17 cellular contexts compared by ENCODE assay signal in genomic region chr4:48360966-48361470, GRCh38. TPM values are rescaled to one million over a fixed set of nuclear protein-coding genes. Genes with fewer than 3 reads are reported as not detected.
A peak's percentile ranks its signal among the peaks of the same experiment; 100 is the strongest.
DNase-seq lines count a peak whose midpoint lies in the region; FAIRE-seq and TF ChIP-seq lines count a peak whose summit lies in the region.
"Had no signal": no experiment of that assay in that cellular context is flagged by ENCODE, and none has a peak within 500 bp of the region (broad histone marks: within the 10 kb centered on the region; RNA-seq: fewer than 3 reads in every experiment).

No MANE protein-coding gene starts in this region.

- FAIRE-seq in frontal cortex (lab: Jason Lieb, UNC) = no peak

- H3K4me3 ChIP-seq in breast epithelium (no peak overlapping the region), astrocyte of the spinal cord (ENCODE audit: low read depth, low read length) (no peak overlapping the region), testis (no peak overlapping the region), esophagus muscularis mucosa (no peak overlapping the region)

- peaks cover 24% of the 10 kb centered on the region for H3K4me1 Mint-ChIP-seq in MCF 10A (ENCODE audit: insufficient read depth, unreplicated experiment)
- H3K4me1 Mint-ChIP-seq in glutamatergic neuron (ENCODE audit: low read depth, unreplicated experiment) = peaks cover 7% of the 10 kb centered on the region
- peaks cover 13% of the 10 kb centered on the region for H3K4me1 Mint-ChIP-seq in type B pancreatic cell (ENCODE audit: unreplicated experiment)
- H3K4me1 Mint-ChIP-seq: activated CD4-positive, alpha-beta T cell treated with anti-CD3 and anti-CD28 coated beads, Interleukin-2, amount 10 ng/mL, durations not matched to agents 7 days and 5 days; activated naive CD8-positive, alpha-beta T cell treated with anti-CD3 and anti-CD28 coated beads, Interleukin-2, amount 10 ng/mL, durations not matched to agents 7 days and 5 days had no signal

- WGBS in testis, 2 donors = 66 to 83% methylated on average over 1 of the region's 1 CpG
- 85% methylated on average over 1 of the region's 1 CpG for WGBS in esophagus muscularis mucosa

- intact Hi-C loops in MCF 10A (cut with micrococcal nuclease) = no loop called here
- intact Hi-C loops in breast epithelium (cut with DNase I; ENCODE audit: low total_unique reads) = no loop called here
- intact Hi-C loops in testis (cut with DNase I; ENCODE audit: low total_unique reads) = no loop called here
- intact Hi-C loops in esophagus muscularis mucosa (cut with DNase I) = no loop called here

- H3K9me3 ChIP-seq in breast epithelium = no peaks in the 10 kb centered on the region
- no peaks in the 10 kb centered on the region for H3K9me3 ChIP-seq in testis
- no peaks in the 10 kb centered on the region for H3K9me3 ChIP-seq in esophagus muscularis mucosa

- H3K27ac ChIP-seq in breast epithelium = no peak overlapping the region
- H3K27ac ChIP-seq in testis = no peak overlapping the region
- no peak overlapping the region for H3K27ac ChIP-seq in esophagus muscularis mucosa (replicated peaks in 1 of 4)
- H3K27ac ChIP-seq: HL-60 had no signal

- TF ChIP-seq EP300 in esophagus muscularis mucosa (IDR thresholded peaks at IDR 0.05) = no peak

- H3K27me3 Mint-ChIP-seq in MCF 10A (ENCODE audit: insufficient read depth, unreplicated experiment) = no peaks in the 10 kb centered on the region
- peaks cover 2% of the 10 kb centered on the region for H3K27me3 Mint-ChIP-seq in glutamatergic neuron (ENCODE audit: unreplicated experiment)
- H3K27me3 Mint-ChIP-seq in type B pancreatic cell = no peaks in the 10 kb centered on the region
- H3K27me3 Mint-ChIP-seq: activated CD4-positive, alpha-beta T cell treated with anti-CD3 and anti-CD28 coated beads, Interleukin-2, amount 10 ng/mL, durations not matched to agents 7 days and 5 days; activated naive CD8-positive, alpha-beta T cell treated with anti-CD3 and anti-CD28 coated beads, Interleukin-2, amount 10 ng/mL, durations not matched to agents 7 days and 5 days had no signal

- H3K4me3 Mint-ChIP-seq in MCF 10A (ENCODE audit: unreplicated experiment) = peak overlapping the region; percentile 38
- H3K4me3 Mint-ChIP-seq in glutamatergic neuron (ENCODE audit: unreplicated experiment) = peak overlapping the region; percentile 0
- H3K4me3 Mint-ChIP-seq in type B pancreatic cell = peak overlapping the region; percentile 39
- H3K4me3 Mint-ChIP-seq: activated CD4-positive, alpha-beta T cell treated with anti-CD3 and anti-CD28 coated beads, Interleukin-2, amount 10 ng/mL, durations not matched to agents 7 days and 5 days; activated naive CD8-positive, alpha-beta T cell treated with anti-CD3 and anti-CD28 coated beads, Interleukin-2, amount 10 ng/mL, durations not matched to agents 7 days and 5 days had no signal

- H3K9me3 Mint-ChIP-seq in MCF 10A (ENCODE audit: unreplicated experiment) (no peaks in the 10 kb centered on the region), glutamatergic neuron (ENCODE audit: unreplicated experiment) (peaks cover 9% of the 10 kb centered on the region), type B pancreatic cell (peaks cover 7% of the 10 kb centered on the region)
- H3K9me3 Mint-ChIP-seq: activated CD4-positive, alpha-beta T cell treated with anti-CD3 and anti-CD28 coated beads, Interleukin-2, amount 10 ng/mL, durations not matched to agents 7 days and 5 days; activated naive CD8-positive, alpha-beta T cell treated with anti-CD3 and anti-CD28 coated beads, Interleukin-2, amount 10 ng/mL, durations not matched to agents 7 days and 5 days had no signal

- TF ChIP-seq POLR2A in breast epithelium (IDR thresholded peaks at IDR 0.05) (no peak), testis (IDR thresholded peaks at IDR 0.05) (no peak), esophagus muscularis mucosa (IDR thresholded peaks at IDR 0.05; ENCODE audit: low read depth) (no peak)

- in situ Hi-C loops in astrocyte of the spinal cord (cut with HindIII; ENCODE audit: low sequenced_read_pairs) = no loop called here

- no peaks in the 10 kb centered on the region for H3K36me3 Mint-ChIP-seq in MCF 10A (ENCODE audit: insufficient read depth, unreplicated experiment)
- peaks cover 5% of the 10 kb centered on the region for H3K36me3 Mint-ChIP-seq in glutamatergic neuron (ENCODE audit: unreplicated experiment)
- H3K36me3 Mint-ChIP-seq in type B pancreatic cell = peaks cover 12% of the 10 kb centered on the region

- DNase-seq in MCF 10A (ENCODE audit: unreplicated experiment) (no peak), breast epithelium (ENCODE audit: low spot score in 2 of 2) (no peak), astrocyte of the spinal cord (ENCODE audit: low read depth, low spot score) (peak; percentile 55), glutamatergic neuron (no peak), type B pancreatic cell (ENCODE audit: extremely low spot score, unreplicated experiment) (no peak), testis (no peak), esophagus muscularis mucosa (ENCODE audit: extremely low spot score) (no peak), frontal cortex (ENCODE audit: low spot score in 2 of 2) (no peak)
- DNase-seq: activated CD4-positive, alpha-beta T cell treated with anti-CD3 and anti-CD28 coated beads, Interleukin-2, amount 10 ng/mL, durations not matched to agents 7 days and 5 days; activated naive CD8-positive, alpha-beta T cell treated with anti-CD3 and anti-CD28 coated beads, Interleukin-2, amount 10 ng/mL, durations not matched to agents 7 days and 5 days; activated T-cell treated with anti-CD3 and anti-CD28 coated beads for 4 hours; KG1; midbrain; NCI-H1417; SIG-M5; stimulated activated naive CD4-positive, alpha-beta T cell had no signal

- H3K4me1 ChIP-seq in breast epithelium = no peaks in the 10 kb centered on the region
- H3K4me1 ChIP-seq in testis = no peaks in the 10 kb centered on the region
- peaks cover 17 to 32% (median 29%) of the 10 kb centered on the region in 4 donors for H3K4me1 ChIP-seq in esophagus muscularis mucosa

- CTCF ChIA-PET in MCF 10A (lab: Yijun Ruan, JAX) = interaction anchor here (0.8 to 1.5 kb wide), 2 partner anchors 17 to 21 kb away, joined by 3 to 4 read pairs; no protein-coding TSS in a partner anchor

- TF ChIP-seq CTCF in MCF 10A (IDR thresholded peaks at IDR 0.05; ENCODE audit: unreplicated experiment) = no peak
- no peak for TF ChIP-seq CTCF in breast epithelium (IDR thresholded peaks at IDR 0.05)
- TF ChIP-seq CTCF in astrocyte of the spinal cord (IDR thresholded peaks at IDR 0.05; ENCODE audit: low read depth, low read length) = no peak
- no peak for TF ChIP-seq CTCF in glutamatergic neuron (IDR thresholded peaks at IDR 0.05; ENCODE audit: partially characterized antibody, unreplicated experiment)
- no peak for TF ChIP-seq CTCF in type B pancreatic cell (conservative IDR thresholded peaks at IDR 0.05)
- no peak for TF ChIP-seq CTCF in testis (IDR thresholded peaks at IDR 0.05)
- TF ChIP-seq CTCF in esophagus muscularis mucosa (IDR thresholded peaks at IDR 0.05) = no peak

- no peaks in the 10 kb centered on the region for H3K36me3 ChIP-seq in breast epithelium
- no peaks in the 10 kb centered on the region for H3K36me3 ChIP-seq in testis (ENCODE audit: low read depth, missing control alignments)
- peaks cover 0 to 5% (median 0%) of the 10 kb centered on the region in 4 donors for H3K36me3 ChIP-seq in esophagus muscularis mucosa

- H3K27ac Mint-ChIP-seq in MCF 10A (ENCODE audit: low read depth, unreplicated experiment) = peak overlapping the region; percentile 82
- peak overlapping the region; percentile 28 for H3K27ac Mint-ChIP-seq in glutamatergic neuron (ENCODE audit: unreplicated experiment)
- peak overlapping the region; percentile 80 for H3K27ac Mint-ChIP-seq in type B pancreatic cell
- H3K27ac Mint-ChIP-seq: activated CD4-positive, alpha-beta T cell treated with anti-CD3 and anti-CD28 coated beads, Interleukin-2, amount 10 ng/mL, durations not matched to agents 7 days and 5 days; activated naive CD8-positive, alpha-beta T cell treated with anti-CD3 and anti-CD28 coated beads, Interleukin-2, amount 10 ng/mL, durations not matched to agents 7 days and 5 days had no signal

- H3K27me3 ChIP-seq in breast epithelium (no peaks in the 10 kb centered on the region), testis (no peaks in the 10 kb centered on the region), esophagus muscularis mucosa (no peaks in the 10 kb centered on the region)

- BruUV-seq in MCF 10A (replicated peaks; lab: Mats Ljungman, UMichigan) = no TSS peak

- POLR2A ChIA-PET in MCF 10A (lab: Yijun Ruan, JAX) = interaction anchor here (0.6 to 2.8 kb wide), 10 partner anchors 8 to 32 kb away, joined by 3 to 32 read pairs (median 4); partner anchors contain the start of gene SLAIN2

RNA-seq across cellular contexts. Expression of gene SLAIN2, which starts 19.7 kb away (rescaled TPM):
- total RNA-seq in MCF 10A (2022) (74.0 and 81.6 TPM in 2 replicates), breast epithelium (10 to 100 TPM; 41.6 to 76.6 (median 76.5) TPM), glutamatergic neuron (ENCODE audit: unreplicated experiment) (72.6 TPM), type B pancreatic cell (ENCODE audit: low replicate concordance) (55.8 and 68.5 TPM in 2 replicates), testis (10 to 100 TPM; 57.3 to 75.8 TPM), esophagus muscularis mucosa (100 to 1,000 TPM in 2 of 4 donors, 10 to 100 TPM in 2; 82.5 to 165 (median 111) TPM), frontal cortex (206 TPM)
- 255 TPM for polyA plus RNA-seq in testis (ENCODE audit: insufficient read depth, low read depth, low replicate concordance)

Comparison
In these comparisons a context has a peak if more than half of its experiments do, and no peak if none do; other contexts are left out.
1. H3K27ac Mint-ChIP-seq: peak in every context shown above with its lines; median percentile 82 in MCF 10A; 80 in type B pancreatic cell; 28 in glutamatergic neuron.